ENCODE assay signal across 27 cellular contexts in genomic region chr22:50604623-50605348, GRCh38. TPM values are rescaled to one million over a fixed set of nuclear protein-coding genes. Genes with fewer than 3 reads are reported as not detected.
DNase-seq lines count a peak whose midpoint lies in the region; ATAC-seq, FAIRE-seq and TF ChIP-seq lines count a peak whose summit lies in the region.
"Had no signal": no experiment of that assay in that cellular context is flagged by ENCODE, and none has a peak within 500 bp of the region (broad histone marks: within the 10 kb centered on the region; RNA-seq: fewer than 3 reads in every experiment).

No MANE protein-coding gene starts in this region.

- DNase-seq in right cardiac atrium = peak in 2 of 3 donors; percentile 32 to 43
- DNase-seq in heart right ventricle = no peak
- peak; percentile 60 for DNase-seq in H7
- DNase-seq in kidney = peak; percentile 58
- no peak for DNase-seq in NK-92 (lab: John Stamatoyannopoulos, UW; ENCODE audit: unreplicated experiment)
- DNase-seq: CD4-positive, CD25-positive, alpha-beta regulatory T cell; COR-L47; DMS79 treated with DMSO at 0.1 percent for 48 hours; GM23248; HCEC 1CT; Kasumi-1; NCI-H1694; NCI-H2081; NCI-H2171; NCI-H345; NCI-H524 treated with DMSO at 0.1 percent for 48 hours; NCI-H82; Peyer's patch had no signal

- H3K27me3 ChIP-seq in right cardiac atrium (ENCODE audit: control insufficient read depth, insufficient read depth) (no peaks in the 10 kb centered on the region), heart right ventricle (peaks cover 5 to 79% (median 65%) of the 10 kb centered on the region in 7 donors), H7 (ENCODE audit: control insufficient read depth, insufficient read depth, low read length) (peaks cover 26% of the 10 kb centered on the region)

- ATAC-seq in right cardiac atrium = no peak
- no peak for ATAC-seq in heart right ventricle
- ATAC-seq in GM21529 (IDR thresholded peaks at IDR 0.05; ENCODE audit: unreplicated experiment) = no peak
- no peak for ATAC-seq in HG02678 (IDR thresholded peaks at IDR 0.05; ENCODE audit: unreplicated experiment)
- ATAC-seq in HG03025 (IDR thresholded peaks at IDR 0.05; ENCODE audit: low FRiP score, unreplicated experiment) = no peak

- no peak overlapping the region for H3K9ac ChIP-seq in kidney (ENCODE audit: low read length in 2 of 2)
- H3K9ac ChIP-seq: GM23248 had no signal

- H3K36me3 ChIP-seq in heart right ventricle (no peaks in the 10 kb centered on the region), H7 (replicated peaks; ENCODE audit: control insufficient read depth, insufficient read depth, low read length) (no peaks in the 10 kb centered on the region), kidney (ENCODE audit: control insufficient read depth in 1 of 2, insufficient read depth in 2 of 2, low read length in 2 of 2) (no peaks in the 10 kb centered on the region)
- H3K36me3 ChIP-seq: Peyer's patch, SJSA1 had no signal

- H3K27ac ChIP-seq in right cardiac atrium (ENCODE audit: low read length) = no peak overlapping the region
- no peak overlapping the region for H3K27ac ChIP-seq in heart right ventricle
- no peak overlapping the region for H3K27ac ChIP-seq in kidney (ENCODE audit: low read depth in 2 of 2, low read length in 2 of 2)
- H3K27ac ChIP-seq: A549, GM23248, Peyer's patch, SJSA1 had no signal

- H3K4me1 ChIP-seq in right cardiac atrium (ENCODE audit: control insufficient read depth, insufficient read depth, low read length) (no peaks in the 10 kb centered on the region), heart right ventricle (peaks cover 0 to 14% (median 5%) of the 10 kb centered on the region in 9 donors), kidney (ENCODE audit: control insufficient read depth in 1 of 2, insufficient read depth in 1 of 2, low read depth in 1 of 2, low read length in 2 of 2) (peaks cover 0 to 2% of the 10 kb centered on the region in 2 donors)
- H3K4me1 ChIP-seq: SJSA1 had no signal

- intact Hi-C loops in right cardiac atrium (cut with DNase I) = loop anchor here in 1 of 4 donors (10.0 kb wide), 1 partner anchor 110 kb away; no protein-coding TSS in a partner anchor
- intact Hi-C loops in heart right ventricle (cut with DNase I) = no loop called here
- intact Hi-C loops in kidney (cut with DNase I) = no loop called here

- no peak for FAIRE-seq in kidney (lab: Jason Lieb, UNC)
- FAIRE-seq: A549, GM12878, GM18507 had no signal

- H3K9me3 ChIP-seq in right cardiac atrium (ENCODE audit: control insufficient read depth, low read length) (no peaks in the 10 kb centered on the region), heart right ventricle (no peaks in the 10 kb centered on the region), kidney (ENCODE audit: control insufficient read depth in 1 of 2, low read length in 2 of 2) (no peaks in the 10 kb centered on the region)
- H3K9me3 ChIP-seq: A549, Peyer's patch, SJSA1 had no signal

- no peak overlapping the region for H3K4me3 ChIP-seq in right cardiac atrium (ENCODE audit: low read length)
- no peak overlapping the region for H3K4me3 ChIP-seq in heart right ventricle
- H3K4me3 ChIP-seq in H7 (ENCODE audit: insufficient read depth, low read depth, low read length) = no peak overlapping the region
- H3K4me3 ChIP-seq in kidney (ENCODE audit: low read length in 2 of 2) = no peak overlapping the region
- H3K4me3 ChIP-seq: A549, GM12878, GM23248, Peyer's patch, SJSA1 had no signal

- TF ChIP-seq CTCF in heart right ventricle (IDR thresholded peaks at IDR 0.05) (no peak), kidney (IDR thresholded peaks at IDR 0.05; ENCODE audit: borderline replicate concordance, extremely low read depth, insufficient read depth) (no peak)

- WGBS in right cardiac atrium = 66% methylated on average over 57 of the region's 57 CpGs
- 66% methylated on average over 44 to 57 of the region's 57 CpGs for WGBS in heart right ventricle, 2 donors

RNA-seq across cellular contexts. Expression of gene MAPK8IP2, which starts 4.2 kb away (rescaled TPM):
- under 1 TPM; 0.28 to 0.47 (median 0.38) TPM for total RNA-seq in right cardiac atrium
- 0.57 TPM for polyA plus RNA-seq in right cardiac atrium
- total RNA-seq in heart right ventricle = under 1 TPM; 0.08 to 0.52 (median 0.27) TPM
- under 1 TPM; 0.22 to 0.49 TPM for polyA plus RNA-seq in heart right ventricle
- total RNA-seq in H7 (2014; rRNA removed; shearing (Covaris generic)) = 1.7 and 3.4 TPM in 2 replicates
- total RNA-seq in kidney = 1.1 TPM
- polyA plus RNA-seq in kidney (ENCODE audit: insufficient read depth, low read depth, low replicate concordance) = 1.0 TPM
- total RNA-seq: GM23248 had no signal
- polyA plus RNA-seq: CD4-positive, CD25-positive, alpha-beta regulatory T cell had no signal

RNA-seq across cellular contexts. Expression of gene CHKB, which starts 22.1 kb away (rescaled TPM):
- total RNA-seq in right cardiac atrium = 10 to 100 TPM; 33.9 to 63.4 (median 42.7) TPM
- polyA plus RNA-seq in right cardiac atrium = 44.5 TPM
- total RNA-seq in heart right ventricle = 10 to 100 TPM; 31.7 to 60.1 (median 39.9) TPM
- 100 to 1,000 TPM in 1 of 2 donors, 10 to 100 TPM in 1; 27.1 to 251 TPM for polyA plus RNA-seq in heart right ventricle
- 42.1 and 54.5 TPM in 2 replicates for total RNA-seq in H7 (2014; rRNA removed; shearing (Covaris generic))
- 91.7 TPM for total RNA-seq in kidney
- polyA plus RNA-seq in kidney (ENCODE audit: insufficient read depth, low read depth, low replicate concordance) = 73.0 TPM

RNA-seq across cellular contexts. Expression of gene ARSA, which starts 23.2 kb away (rescaled TPM):
- 10 to 100 TPM; 30.3 to 37.0 (median 32.2) TPM for total RNA-seq in right cardiac atrium
- 35.6 TPM for polyA plus RNA-seq in right cardiac atrium
- total RNA-seq in heart right ventricle = 10 to 100 TPM; 19.6 to 33.3 (median 26.0) TPM
- 10 to 100 TPM; 17.5 to 62.3 TPM for polyA plus RNA-seq in heart right ventricle
- 9.5 and 11.3 TPM in 2 replicates for total RNA-seq in H7 (2014; rRNA removed; shearing (Covaris generic))
- total RNA-seq in kidney = 53.0 TPM
- polyA plus RNA-seq in kidney (ENCODE audit: insufficient read depth, low read depth, low replicate concordance) = 52.8 TPM

RNA-seq across cellular contexts. Expression of gene CPT1B, which starts 26.6 kb away (rescaled TPM):
- total RNA-seq in right cardiac atrium = 100 to 1,000 TPM; 236 to 290 (median 263) TPM
- 217 TPM for polyA plus RNA-seq in right cardiac atrium
- total RNA-seq in heart right ventricle = 100 to 1,000 TPM; 135 to 487 (median 415) TPM
- 100 to 1,000 TPM in 1 of 2 donors, 10 to 100 TPM in 1; 61.2 to 351 TPM for polyA plus RNA-seq in heart right ventricle
- 24.0 and 27.6 TPM in 2 replicates for total RNA-seq in H7 (2014; rRNA removed; shearing (Covaris generic))
- total RNA-seq in kidney = 34.3 TPM
- polyA plus RNA-seq in kidney (ENCODE audit: insufficient read depth, low read depth, low replicate concordance) = 20.6 TPM

RNA-seq across cellular contexts. Expression of gene SYCE3, which starts 42.1 kb away (rescaled TPM):
- total RNA-seq in right cardiac atrium (not detected), heart right ventricle (under 1 TPM in 2 of 10 donors, not detected in 8; 0.74 to 0.90 TPM), kidney (not detected)
- polyA plus RNA-seq in right cardiac atrium (not detected), heart right ventricle (not detected), kidney (ENCODE audit: insufficient read depth, low read depth, low replicate concordance) (4.6 TPM)
- total RNA-seq in H7 (2014; rRNA removed; shearing (Covaris generic)) = not detected in 2 replicates
- total RNA-seq: CD4-positive, CD25-positive, alpha-beta regulatory T cell; GM23248; OCI-LY7; Peyer's patch; SJSA1 had no signal
- polyA plus RNA-seq: BJ; CD4-positive, CD25-positive, alpha-beta regulatory T cell had no signal

Comparison
In these comparisons a context has a peak if more than half of its experiments do, and no peak if none do; other contexts are left out.
1. DNase-seq: peak in right cardiac atrium (2 of 3), H7 (single experiment) and kidney (single experiment); none in heart right ventricle (0 of 2) and NK-92 (single experiment).